Comparison of ENCODE assay signal across 13 cellular contexts in the genomic region with DNA sequence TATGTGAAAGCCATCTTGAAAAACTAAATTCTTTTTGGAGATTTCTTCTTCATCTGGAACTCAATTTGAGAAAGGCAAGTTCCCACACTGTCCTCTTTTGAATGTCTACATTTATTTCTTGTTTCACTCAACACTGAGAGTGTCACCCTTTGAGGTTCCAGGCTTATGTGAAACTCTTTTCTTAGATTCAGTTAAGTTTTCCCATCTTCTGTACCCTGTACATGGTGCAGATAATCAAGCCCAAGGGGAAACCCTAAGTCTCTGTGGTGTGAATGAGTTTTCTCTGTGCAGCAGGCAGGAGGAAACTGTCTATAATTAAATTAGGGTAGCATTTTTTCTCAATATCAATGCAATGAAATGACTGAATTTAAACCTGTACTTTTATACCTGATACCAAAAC.
A peak's percentile ranks its signal among the peaks of the same experiment; 100 is the strongest.
DNase-seq lines count a peak whose midpoint lies in the region; ATAC-seq and TF ChIP-seq lines count a peak whose summit lies in the region.
"Had no signal": no experiment of that assay in that cellular context is flagged by ENCODE, and none has a peak within 500 bp of the region (broad histone marks: within the 10 kb centered on the region; RNA-seq: fewer than 3 reads in every experiment).

No MANE protein-coding gene starts in this region.

- no peaks in the 10 kb centered on the region for H3K4me1 Mint-ChIP-seq in activated T-cell treated with anti-CD3 and anti-CD28 coated beads, Interleukin-2, amount 50 U/mL, for 4 hours (ENCODE audit: low read depth)

- ATAC-seq in GM18505 (IDR thresholded peaks at IDR 0.05; ENCODE audit: unreplicated experiment), result peak; percentile 93
- ATAC-seq in GM19455 (IDR thresholded peaks at IDR 0.05; ENCODE audit: unreplicated experiment), result peak; percentile 85
- peak; percentile 93 for ATAC-seq in HG02798 (IDR thresholded peaks at IDR 0.05; ENCODE audit: poor library complexity, unreplicated experiment)
- peak; percentile 97 for ATAC-seq in HG03432 (IDR thresholded peaks at IDR 0.05; ENCODE audit: unreplicated experiment)
- no peak for ATAC-seq in activated T-cell treated with anti-CD3 and anti-CD28 coated beads, Interleukin-2, amount 50 U/mL, for 4 hours

- no peak for TF ChIP-seq POLR2A in GM18505 (IDR thresholded peaks at IDR 0.05; ENCODE audit: borderline replicate concordance, extremely low read depth, insufficient read depth, insufficient read length)

- H3K4me3 Mint-ChIP-seq in activated T-cell treated with anti-CD3 and anti-CD28 coated beads, Interleukin-2, amount 50 U/mL, for 4 hours, result no peak overlapping the region

- DNase-seq in glomerular visceral epithelial cell (ENCODE audit: extremely low spot score), result no peak
- DNase-seq in NCI-H2107 treated with DMSO at 0.1 percent for 48 hours (lab: John Stamatoyannopoulos, UW; ENCODE audit: unreplicated experiment), result no peak
- DNase-seq in LoVo (ENCODE audit: low spot score), result no peak
- DNase-seq in activated T-cell treated with anti-CD3 and anti-CD28 coated beads, Interleukin-2, amount 50 U/mL, for 4 hours, result no peak
- DNase-seq: amniotic stem cell, dorsolateral prefrontal cortex, KBM-7, NCI-H2171 treated with DMSO at 0.1 percent for 48 hours, RPMI8226 had no signal

- no peaks in the 10 kb centered on the region for H3K36me3 Mint-ChIP-seq in activated T-cell treated with anti-CD3 and anti-CD28 coated beads, Interleukin-2, amount 50 U/mL, for 4 hours (ENCODE audit: insufficient read depth)

- peaks cover 4% of the 10 kb centered on the region for H3K27me3 Mint-ChIP-seq in activated T-cell treated with anti-CD3 and anti-CD28 coated beads, Interleukin-2, amount 50 U/mL, for 4 hours (ENCODE audit: low read depth)

- no peaks in the 10 kb centered on the region for H3K9me3 Mint-ChIP-seq in activated T-cell treated with anti-CD3 and anti-CD28 coated beads, Interleukin-2, amount 50 U/mL, for 4 hours

Comparison
In these comparisons a context has a peak if more than half of its experiments do, and no peak if none do; other contexts are left out.
1. ATAC-seq: peak in GM18505 (single experiment), GM19455 (single experiment), HG02798 (single experiment) and HG03432 (single experiment); none in activated T-cell treated with anti-CD3 and anti-CD28 coated beads, Interleukin-2, amount 50 U/mL, for 4 hours (0 of 2).